In the genomic region with DNA sequence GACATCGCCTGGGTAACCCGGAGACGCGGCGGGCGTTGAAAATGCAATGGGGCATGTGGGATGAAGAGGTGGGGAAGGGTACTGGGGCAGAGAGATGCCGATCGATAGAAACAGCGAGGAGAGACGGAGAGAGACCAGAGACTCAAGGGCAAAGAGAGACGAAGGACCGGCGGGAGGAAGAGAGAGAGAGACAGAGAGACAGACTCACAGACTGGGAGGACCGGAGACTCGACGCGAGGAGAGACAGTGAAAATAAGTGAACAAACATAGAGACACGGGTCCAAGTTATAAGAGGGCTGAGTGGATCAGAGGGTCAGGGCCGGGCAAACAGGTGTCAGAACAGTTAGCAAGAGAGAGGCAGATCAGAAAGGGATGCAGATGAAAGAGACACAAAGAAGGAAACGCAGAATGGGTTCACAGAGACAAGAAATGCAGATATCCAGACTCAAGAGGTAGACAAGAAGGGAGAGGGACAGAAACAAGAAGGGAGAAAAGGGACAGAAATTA, we compare ENCODE assay signal across 1 cellular context.
A peak's percentile ranks its signal among the peaks of the same experiment; 100 is the strongest.
TF ChIP-seq lines count a peak whose summit lies in the region.

No MANE protein-coding gene starts in this region.

TF ChIP-seq in K562, 482 proteins besides CTCF, POLR2A, EP300 and RAD21 (continued from another document and continues in another):
- TF ChIP-seq, protein P1, sequence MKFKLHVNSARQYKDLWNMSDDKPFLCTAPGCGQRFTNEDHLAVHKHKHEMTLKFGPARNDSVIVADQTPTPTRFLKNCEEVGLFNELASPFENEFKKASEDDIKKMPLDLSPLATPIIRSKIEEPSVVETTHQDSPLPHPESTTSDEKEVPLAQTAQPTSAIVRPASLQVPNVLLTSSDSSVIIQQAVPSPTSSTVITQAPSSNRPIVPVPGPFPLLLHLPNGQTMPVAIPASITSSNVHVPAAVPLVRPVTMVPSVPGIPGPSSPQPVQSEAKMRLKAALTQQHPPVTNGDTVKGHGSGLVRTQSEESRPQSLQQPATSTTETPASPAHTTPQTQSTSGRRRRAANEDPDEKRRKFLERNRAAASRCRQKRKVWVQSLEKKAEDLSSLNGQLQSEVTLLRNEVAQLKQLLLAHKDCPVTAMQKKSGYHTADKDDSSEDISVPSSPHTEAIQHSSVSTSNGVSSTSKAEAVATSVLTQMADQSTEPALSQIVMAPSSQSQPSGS (CRISPR knock-in tag; IDR thresholded peaks at IDR 0.05), result no peak
- TF ChIP-seq BACH1 (tag; IDR thresholded peaks at IDR 0.05) (no peak), RBM39 (optimal IDR thresholded peaks at IDR 0.05; ENCODE audit: low read depth, low read length) (no peak), ZNF668 (CRISPR knock-in tag; IDR thresholded peaks at IDR 0.05) (no peak), CCNT2 (IDR thresholded peaks at IDR 0.05; ENCODE audit: borderline replicate concordance, extremely low read depth, insufficient read length, low read depth, low read length) (no peak), CBFA2T2 (conservative IDR thresholded peaks at IDR 0.05) (no peak), SMARCB1 (IDR thresholded peaks at IDR 0.05; ENCODE audit: insufficient read length, low read depth) (no peak), BRD9 (IDR thresholded peaks at IDR 0.05; ENCODE audit: low read depth, partially characterized antibody) (no peak), PCBP1 (IDR thresholded peaks at IDR 0.05; ENCODE audit: low read depth, low read length, poor library complexity, severe bottlenecking) (no peak), RBM22 (IDR thresholded peaks at IDR 0.05; ENCODE audit: low read depth, low read length, poor library complexity, severe bottlenecking) (no peak), BRCA1 (IDR thresholded peaks at IDR 0.05) (no peak), BRCA1 (CRISPR knock-in tag; IDR thresholded peaks at IDR 0.05) (no peak), HLTF (IDR thresholded peaks at IDR 0.05) (peak; percentile 94), ASH1L (IDR thresholded peaks at IDR 0.05; ENCODE audit: borderline replicate concordance, low read depth, partially characterized antibody) (peak; percentile 14), HEY1 (CRISPR knock-in tag; IDR thresholded peaks at IDR 0.05; ENCODE audit: borderline replicate concordance) (no peak), ZSCAN32 (CRISPR knock-in tag; IDR thresholded peaks at IDR 0.05) (no peak), CC2D1A (IDR thresholded peaks at IDR 0.05) (no peak; the same call in 1 of the 2 replicates), STAT5A (IDR thresholded peaks at IDR 0.05; ENCODE audit: borderline replicate concordance, low read length) (no peak), ZNF696 (CRISPR knock-in tag; conservative IDR thresholded peaks at IDR 0.05) (no peak), ZC3H4 (CRISPR knock-in tag; IDR thresholded peaks at IDR 0.05; ENCODE audit: borderline replicate concordance) (no peak), ZNF589 (CRISPR knock-in tag; IDR thresholded peaks at IDR 0.05; ENCODE audit: low read depth) (no peak), ESRRB (CRISPR knock-in tag; IDR thresholded peaks at IDR 0.05; ENCODE audit: borderline replicate concordance) (no peak), XRCC4 (IDR thresholded peaks at IDR 0.05; ENCODE audit: extremely low read depth, insufficient read depth, insufficient read length) (no peak), STAT5B (CRISPR knock-in tag; IDR thresholded peaks at IDR 0.05) (no peak)
- TF ChIP-seq, protein P2, sequence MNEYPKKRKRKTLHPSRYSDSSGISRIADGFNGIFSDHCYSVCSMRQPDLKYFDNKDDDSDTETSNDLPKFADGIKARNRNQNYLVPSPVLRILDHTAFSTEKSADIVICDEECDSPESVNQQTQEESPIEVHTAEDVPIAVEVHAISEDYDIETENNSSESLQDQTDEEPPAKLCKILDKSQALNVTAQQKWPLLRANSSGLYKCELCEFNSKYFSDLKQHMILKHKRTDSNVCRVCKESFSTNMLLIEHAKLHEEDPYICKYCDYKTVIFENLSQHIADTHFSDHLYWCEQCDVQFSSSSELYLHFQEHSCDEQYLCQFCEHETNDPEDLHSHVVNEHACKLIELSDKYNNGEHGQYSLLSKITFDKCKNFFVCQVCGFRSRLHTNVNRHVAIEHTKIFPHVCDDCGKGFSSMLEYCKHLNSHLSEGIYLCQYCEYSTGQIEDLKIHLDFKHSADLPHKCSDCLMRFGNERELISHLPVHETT (CRISPR knock-in tag; conservative IDR thresholded peaks at IDR 0.05 in 1 of 2, IDR thresholded peaks at IDR 0.05 in 1 of 2), result no peak
- TF ChIP-seq, protein P3, sequence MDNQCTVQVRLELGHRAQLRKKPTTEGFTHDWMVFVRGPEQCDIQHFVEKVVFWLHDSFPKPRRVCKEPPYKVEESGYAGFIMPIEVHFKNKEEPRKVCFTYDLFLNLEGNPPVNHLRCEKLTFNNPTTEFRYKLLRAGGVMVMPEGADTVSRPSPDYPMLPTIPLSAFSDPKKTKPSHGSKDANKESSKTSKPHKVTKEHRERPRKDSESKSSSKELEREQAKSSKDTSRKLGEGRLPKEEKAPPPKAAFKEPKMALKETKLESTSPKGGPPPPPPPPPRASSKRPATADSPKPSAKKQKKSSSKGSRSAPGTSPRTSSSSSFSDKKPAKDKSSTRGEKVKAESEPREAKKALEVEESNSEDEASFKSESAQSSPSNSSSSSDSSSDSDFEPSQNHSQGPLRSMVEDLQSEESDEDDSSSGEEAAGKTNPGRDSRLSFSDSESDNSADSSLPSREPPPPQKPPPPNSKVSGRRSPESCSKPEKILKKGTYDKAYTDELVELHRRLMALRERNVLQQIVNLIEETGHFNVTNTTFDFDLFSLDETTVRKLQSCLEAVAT (IDR thresholded peaks at IDR 0.05), result peak; percentile 18 to 45; a peak in 2 of 4 replicates
- TF ChIP-seq, protein P4, sequence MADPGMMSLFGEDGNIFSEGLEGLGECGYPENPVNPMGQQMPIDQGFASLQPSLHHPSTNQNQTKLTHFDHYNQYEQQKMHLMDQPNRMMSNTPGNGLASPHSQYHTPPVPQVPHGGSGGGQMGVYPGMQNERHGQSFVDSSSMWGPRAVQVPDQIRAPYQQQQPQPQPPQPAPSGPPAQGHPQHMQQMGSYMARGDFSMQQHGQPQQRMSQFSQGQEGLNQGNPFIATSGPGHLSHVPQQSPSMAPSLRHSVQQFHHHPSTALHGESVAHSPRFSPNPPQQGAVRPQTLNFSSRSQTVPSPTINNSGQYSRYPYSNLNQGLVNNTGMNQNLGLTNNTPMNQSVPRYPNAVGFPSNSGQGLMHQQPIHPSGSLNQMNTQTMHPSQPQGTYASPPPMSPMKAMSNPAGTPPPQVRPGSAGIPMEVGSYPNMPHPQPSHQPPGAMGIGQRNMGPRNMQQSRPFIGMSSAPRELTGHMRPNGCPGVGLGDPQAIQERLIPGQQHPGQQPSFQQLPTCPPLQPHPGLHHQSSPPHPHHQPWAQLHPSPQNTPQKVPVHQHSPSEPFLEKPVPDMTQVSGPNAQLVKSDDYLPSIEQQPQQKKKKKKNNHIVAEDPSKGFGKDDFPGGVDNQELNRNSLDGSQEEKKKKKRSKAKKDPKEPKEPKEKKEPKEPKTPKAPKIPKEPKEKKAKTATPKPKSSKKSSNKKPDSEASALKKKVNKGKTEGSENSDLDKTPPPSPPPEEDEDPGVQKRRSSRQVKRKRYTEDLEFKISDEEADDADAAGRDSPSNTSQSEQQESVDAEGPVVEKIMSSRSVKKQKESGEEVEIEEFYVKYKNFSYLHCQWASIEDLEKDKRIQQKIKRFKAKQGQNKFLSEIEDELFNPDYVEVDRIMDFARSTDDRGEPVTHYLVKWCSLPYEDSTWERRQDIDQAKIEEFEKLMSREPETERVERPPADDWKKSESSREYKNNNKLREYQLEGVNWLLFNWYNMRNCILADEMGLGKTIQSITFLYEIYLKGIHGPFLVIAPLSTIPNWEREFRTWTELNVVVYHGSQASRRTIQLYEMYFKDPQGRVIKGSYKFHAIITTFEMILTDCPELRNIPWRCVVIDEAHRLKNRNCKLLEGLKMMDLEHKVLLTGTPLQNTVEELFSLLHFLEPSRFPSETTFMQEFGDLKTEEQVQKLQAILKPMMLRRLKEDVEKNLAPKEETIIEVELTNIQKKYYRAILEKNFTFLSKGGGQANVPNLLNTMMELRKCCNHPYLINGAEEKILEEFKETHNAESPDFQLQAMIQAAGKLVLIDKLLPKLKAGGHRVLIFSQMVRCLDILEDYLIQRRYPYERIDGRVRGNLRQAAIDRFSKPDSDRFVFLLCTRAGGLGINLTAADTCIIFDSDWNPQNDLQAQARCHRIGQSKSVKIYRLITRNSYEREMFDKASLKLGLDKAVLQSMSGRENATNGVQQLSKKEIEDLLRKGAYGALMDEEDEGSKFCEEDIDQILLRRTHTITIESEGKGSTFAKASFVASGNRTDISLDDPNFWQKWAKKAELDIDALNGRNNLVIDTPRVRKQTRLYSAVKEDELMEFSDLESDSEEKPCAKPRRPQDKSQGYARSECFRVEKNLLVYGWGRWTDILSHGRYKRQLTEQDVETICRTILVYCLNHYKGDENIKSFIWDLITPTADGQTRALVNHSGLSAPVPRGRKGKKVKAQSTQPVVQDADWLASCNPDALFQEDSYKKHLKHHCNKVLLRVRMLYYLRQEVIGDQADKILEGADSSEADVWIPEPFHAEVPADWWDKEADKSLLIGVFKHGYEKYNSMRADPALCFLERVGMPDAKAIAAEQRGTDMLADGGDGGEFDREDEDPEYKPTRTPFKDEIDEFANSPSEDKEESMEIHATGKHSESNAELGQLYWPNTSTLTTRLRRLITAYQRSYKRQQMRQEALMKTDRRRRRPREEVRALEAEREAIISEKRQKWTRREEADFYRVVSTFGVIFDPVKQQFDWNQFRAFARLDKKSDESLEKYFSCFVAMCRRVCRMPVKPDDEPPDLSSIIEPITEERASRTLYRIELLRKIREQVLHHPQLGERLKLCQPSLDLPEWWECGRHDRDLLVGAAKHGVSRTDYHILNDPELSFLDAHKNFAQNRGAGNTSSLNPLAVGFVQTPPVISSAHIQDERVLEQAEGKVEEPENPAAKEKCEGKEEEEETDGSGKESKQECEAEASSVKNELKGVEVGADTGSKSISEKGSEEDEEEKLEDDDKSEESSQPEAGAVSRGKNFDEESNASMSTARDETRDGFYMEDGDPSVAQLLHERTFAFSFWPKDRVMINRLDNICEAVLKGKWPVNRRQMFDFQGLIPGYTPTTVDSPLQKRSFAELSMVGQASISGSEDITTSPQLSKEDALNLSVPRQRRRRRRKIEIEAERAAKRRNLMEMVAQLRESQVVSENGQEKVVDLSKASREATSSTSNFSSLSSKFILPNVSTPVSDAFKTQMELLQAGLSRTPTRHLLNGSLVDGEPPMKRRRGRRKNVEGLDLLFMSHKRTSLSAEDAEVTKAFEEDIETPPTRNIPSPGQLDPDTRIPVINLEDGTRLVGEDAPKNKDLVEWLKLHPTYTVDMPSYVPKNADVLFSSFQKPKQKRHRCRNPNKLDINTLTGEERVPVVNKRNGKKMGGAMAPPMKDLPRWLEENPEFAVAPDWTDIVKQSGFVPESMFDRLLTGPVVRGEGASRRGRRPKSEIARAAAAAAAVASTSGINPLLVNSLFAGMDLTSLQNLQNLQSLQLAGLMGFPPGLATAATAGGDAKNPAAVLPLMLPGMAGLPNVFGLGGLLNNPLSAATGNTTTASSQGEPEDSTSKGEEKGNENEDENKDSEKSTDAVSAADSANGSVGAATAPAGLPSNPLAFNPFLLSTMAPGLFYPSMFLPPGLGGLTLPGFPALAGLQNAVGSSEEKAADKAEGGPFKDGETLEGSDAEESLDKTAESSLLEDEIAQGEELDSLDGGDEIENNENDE (IDR thresholded peaks at IDR 0.05; ENCODE audit: low read depth, low read length), result no peak
- TF ChIP-seq, protein P5, sequence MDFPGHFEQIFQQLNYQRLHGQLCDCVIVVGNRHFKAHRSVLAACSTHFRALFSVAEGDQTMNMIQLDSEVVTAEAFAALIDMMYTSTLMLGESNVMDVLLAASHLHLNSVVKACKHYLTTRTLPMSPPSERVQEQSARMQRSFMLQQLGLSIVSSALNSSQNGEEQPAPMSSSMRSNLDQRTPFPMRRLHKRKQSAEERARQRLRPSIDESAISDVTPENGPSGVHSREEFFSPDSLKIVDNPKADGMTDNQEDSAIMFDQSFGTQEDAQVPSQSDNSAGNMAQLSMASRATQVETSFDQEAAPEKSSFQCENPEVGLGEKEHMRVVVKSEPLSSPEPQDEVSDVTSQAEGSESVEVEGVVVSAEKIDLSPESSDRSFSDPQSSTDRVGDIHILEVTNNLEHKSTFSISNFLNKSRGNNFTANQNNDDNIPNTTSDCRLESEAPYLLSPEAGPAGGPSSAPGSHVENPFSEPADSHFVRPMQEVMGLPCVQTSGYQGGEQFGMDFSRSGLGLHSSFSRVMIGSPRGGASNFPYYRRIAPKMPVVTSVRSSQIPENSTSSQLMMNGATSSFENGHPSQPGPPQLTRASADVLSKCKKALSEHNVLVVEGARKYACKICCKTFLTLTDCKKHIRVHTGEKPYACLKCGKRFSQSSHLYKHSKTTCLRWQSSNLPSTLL (IDR thresholded peaks at IDR 0.05), result 0 out of 2 replicates have a peak, but pooled peaks have one; percentile 27
- TF ChIP-seq, protein P6, sequence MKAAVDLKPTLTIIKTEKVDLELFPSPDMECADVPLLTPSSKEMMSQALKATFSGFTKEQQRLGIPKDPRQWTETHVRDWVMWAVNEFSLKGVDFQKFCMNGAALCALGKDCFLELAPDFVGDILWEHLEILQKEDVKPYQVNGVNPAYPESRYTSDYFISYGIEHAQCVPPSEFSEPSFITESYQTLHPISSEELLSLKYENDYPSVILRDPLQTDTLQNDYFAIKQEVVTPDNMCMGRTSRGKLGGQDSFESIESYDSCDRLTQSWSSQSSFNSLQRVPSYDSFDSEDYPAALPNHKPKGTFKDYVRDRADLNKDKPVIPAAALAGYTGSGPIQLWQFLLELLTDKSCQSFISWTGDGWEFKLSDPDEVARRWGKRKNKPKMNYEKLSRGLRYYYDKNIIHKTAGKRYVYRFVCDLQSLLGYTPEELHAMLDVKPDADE (conservative IDR thresholded peaks at IDR 0.05; ENCODE audit: control insufficient read depth, low read depth, low read length), result no peak
- TF ChIP-seq, protein P7, sequence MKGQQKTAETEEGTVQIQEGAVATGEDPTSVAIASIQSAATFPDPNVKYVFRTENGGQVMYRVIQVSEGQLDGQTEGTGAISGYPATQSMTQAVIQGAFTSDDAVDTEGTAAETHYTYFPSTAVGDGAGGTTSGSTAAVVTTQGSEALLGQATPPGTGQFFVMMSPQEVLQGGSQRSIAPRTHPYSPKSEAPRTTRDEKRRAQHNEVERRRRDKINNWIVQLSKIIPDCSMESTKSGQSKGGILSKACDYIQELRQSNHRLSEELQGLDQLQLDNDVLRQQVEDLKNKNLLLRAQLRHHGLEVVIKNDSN (CRISPR knock-in tag; IDR thresholded peaks at IDR 0.05), result no peak
- TF ChIP-seq, protein P8, sequence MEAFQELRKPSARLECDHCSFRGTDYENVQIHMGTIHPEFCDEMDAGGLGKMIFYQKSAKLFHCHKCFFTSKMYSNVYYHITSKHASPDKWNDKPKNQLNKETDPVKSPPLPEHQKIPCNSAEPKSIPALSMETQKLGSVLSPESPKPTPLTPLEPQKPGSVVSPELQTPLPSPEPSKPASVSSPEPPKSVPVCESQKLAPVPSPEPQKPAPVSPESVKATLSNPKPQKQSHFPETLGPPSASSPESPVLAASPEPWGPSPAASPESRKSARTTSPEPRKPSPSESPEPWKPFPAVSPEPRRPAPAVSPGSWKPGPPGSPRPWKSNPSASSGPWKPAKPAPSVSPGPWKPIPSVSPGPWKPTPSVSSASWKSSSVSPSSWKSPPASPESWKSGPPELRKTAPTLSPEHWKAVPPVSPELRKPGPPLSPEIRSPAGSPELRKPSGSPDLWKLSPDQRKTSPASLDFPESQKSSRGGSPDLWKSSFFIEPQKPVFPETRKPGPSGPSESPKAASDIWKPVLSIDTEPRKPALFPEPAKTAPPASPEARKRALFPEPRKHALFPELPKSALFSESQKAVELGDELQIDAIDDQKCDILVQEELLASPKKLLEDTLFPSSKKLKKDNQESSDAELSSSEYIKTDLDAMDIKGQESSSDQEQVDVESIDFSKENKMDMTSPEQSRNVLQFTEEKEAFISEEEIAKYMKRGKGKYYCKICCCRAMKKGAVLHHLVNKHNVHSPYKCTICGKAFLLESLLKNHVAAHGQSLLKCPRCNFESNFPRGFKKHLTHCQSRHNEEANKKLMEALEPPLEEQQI (IDR thresholded peaks at IDR 0.05), result no peak
